In genomic region chr7:43771567-43771966, GRCh38 we compare ENCODE assay signal across 26 cellular contexts.
"Had no signal": no experiment of that assay in that cellular context is flagged by ENCODE, and none has a peak within 500 bp of the region (broad histone marks: within the 10 kb centered on the region; RNA-seq: fewer than 3 reads in every experiment).

No MANE protein-coding gene starts in this region.

- H3K9me3 Mint-ChIP-seq: activated T-helper 2 cell treated with anti-CD3 and anti-CD28 coated beads, Interferon-gamma antibody, Interleukin-2, Interleukin-4, amounts not matched to agents 10 μg/mL and 5 μg/mL and 100 μg/mL, durations not matched to agents 14 hours and 24 hours and 36 hours; natural killer cell treated with Interleukin-12 subunit alpha and Interleukin-12 subunit beta and Interleukin-15 and Interleukin-18, amount 100 ng/mL, for 72 hours; stimulated activated naive B cell treated with anti-CD40 and anti-IgM and Interleukin-4, amounts not matched to agents 10 μg/mL and 1 μg/mL and 100 μg/mL, for 72 hours had no signal

- H3K27me3 Mint-ChIP-seq: activated B cell treated with CpG ODN at 0.5 μM for 24 hours; activated CD4-positive, alpha-beta T cell treated with anti-CD3 and anti-CD28 coated beads for 36 hours; activated naive CD8-positive, alpha-beta T cell; natural killer cell treated with Interleukin-12 subunit alpha and Interleukin-12 subunit beta and Interleukin-15 and Interleukin-18, amount 100 ng/mL, for 72 hours; stimulated activated naive B cell treated with anti-CD40 and anti-IgM and Interleukin-4, amounts not matched to agents 10 μg/mL and 1 μg/mL and 100 μg/mL, for 72 hours had no signal

- ATAC-seq: activated CD4-positive, alpha-beta T cell treated with anti-CD3 and anti-CD28 coated beads for 36 hours; esophagus mucosa; left ventricle myocardium superior; stimulated activated naive B cell treated with anti-CD40 and anti-IgM and Interleukin-4, amounts not matched to agents 10 μg/mL and 1 μg/mL and 100 μg/mL, for 72 hours had no signal

- DNase-seq: activated B cell treated with CpG ODN at 0.5 μM for 24 hours; activated CD4-positive, alpha-beta T cell treated with anti-CD3 and anti-CD28 coated beads for 36 hours; activated CD4-positive, alpha-beta T cell treated with anti-CD3 and anti-CD28 coated beads, Interleukin-2, amount 50 U/mL, for 48 hours; activated naive CD4-positive, alpha-beta T cell; activated T-cell treated with anti-CD3 and anti-CD28 coated beads, Interleukin-2, amount 50 U/mL, for 1 hour; brain microvascular endothelial cell; central memory CD4-positive, alpha-beta T cell; dermis blood vessel endothelial cell; effector memory CD4-positive, alpha-beta T cell; hypothalamus; left ventricle myocardium superior; mammary epithelial cell; occipital lobe; posterior cingulate gyrus; sigmoid colon; stimulated activated CD4-positive, alpha-beta T cell treated with anti-CD3 and anti-CD28 coated beads, Interleukin-15, amount 100 ng/mL, for 24 hours; stimulated activated naive B cell treated with anti-CD40 and anti-IgM and Interleukin-4, amounts not matched to agents 10 μg/mL and 1 μg/mL and 100 μg/mL, for 72 hours; transverse colon had no signal

- H3K36me3 ChIP-seq: transverse colon had no signal

- H3K9me3 ChIP-seq: adrenal gland, ascending aorta, sigmoid colon, transverse colon, vagina had no signal

- H3K4me1 ChIP-seq: adrenal gland, ascending aorta, transverse colon, vagina had no signal

- H3K4me3 Mint-ChIP-seq: activated B cell treated with CpG ODN at 0.5 μM for 24 hours; activated CD4-positive, alpha-beta T cell treated with anti-CD3 and anti-CD28 coated beads for 36 hours; activated naive CD8-positive, alpha-beta T cell; natural killer cell treated with Interleukin-12 subunit alpha and Interleukin-12 subunit beta and Interleukin-15 and Interleukin-18, amount 100 ng/mL, for 72 hours; stimulated activated naive B cell treated with anti-CD40 and anti-IgM and Interleukin-4, amounts not matched to agents 10 μg/mL and 1 μg/mL and 100 μg/mL, for 72 hours had no signal

- H3K27ac ChIP-seq: adrenal gland, ascending aorta, brain microvascular endothelial cell, sigmoid colon, transverse colon, vagina had no signal

- H3K4me2 ChIP-seq: smooth muscle cell had no signal

- H3K27ac Mint-ChIP-seq: activated B cell treated with CpG ODN at 0.5 μM for 24 hours; activated CD4-positive, alpha-beta T cell treated with anti-CD3 and anti-CD28 coated beads for 36 hours; activated naive CD8-positive, alpha-beta T cell; activated T-helper 2 cell treated with anti-CD3 and anti-CD28 coated beads, Interferon-gamma antibody, Interleukin-2, Interleukin-4, amounts not matched to agents 10 μg/mL and 5 μg/mL and 100 μg/mL, durations not matched to agents 14 hours and 24 hours and 36 hours had no signal

- H3K4me1 Mint-ChIP-seq: activated B cell treated with CpG ODN at 0.5 μM for 24 hours; stimulated activated naive B cell treated with anti-CD40 and anti-IgM and Interleukin-4, amounts not matched to agents 10 μg/mL and 1 μg/mL and 100 μg/mL, for 72 hours had no signal

- H3K27me3 ChIP-seq: adrenal gland, ascending aorta, brain microvascular endothelial cell, sigmoid colon, transverse colon, vagina had no signal

- H3K4me3 ChIP-seq: adrenal gland, ascending aorta, sigmoid colon, smooth muscle cell, transverse colon, vagina had no signal
